8 cellular contexts compared by ENCODE assay signal in the genomic region with DNA sequence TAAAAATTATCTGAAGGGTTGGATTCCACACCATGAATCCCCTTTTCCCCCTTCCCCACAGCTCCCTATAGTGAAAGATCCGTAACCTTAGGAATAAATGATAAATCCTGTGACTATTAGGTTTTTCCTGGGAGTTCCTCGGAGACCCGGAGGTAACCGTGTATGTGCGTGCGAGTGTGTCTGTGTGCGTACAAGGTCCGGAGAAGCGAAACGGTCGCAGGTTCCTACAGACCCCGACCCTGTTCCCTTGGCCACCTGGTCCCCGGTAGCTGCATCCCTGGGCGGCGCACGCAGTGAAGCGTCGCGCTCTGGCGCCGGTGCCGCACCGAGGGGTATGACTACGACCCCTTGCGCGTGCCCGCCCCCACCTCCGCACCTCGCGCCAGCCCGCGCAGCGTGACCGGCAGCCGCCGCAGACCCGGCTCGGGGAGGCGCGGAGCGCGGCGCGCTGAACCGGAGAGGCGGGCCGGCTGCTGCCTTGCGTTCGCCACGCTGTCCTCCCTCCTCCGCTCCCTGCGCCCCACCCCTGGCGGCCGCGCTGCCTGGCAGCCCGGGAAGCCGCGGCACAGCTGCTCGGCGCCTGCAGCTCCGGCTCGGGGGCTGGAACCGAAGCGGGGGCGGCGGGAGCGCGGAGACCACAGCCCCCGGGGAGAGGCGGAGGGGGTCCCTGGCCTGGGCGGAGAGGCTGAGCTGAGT. TPM values are rescaled to one million over a fixed set of nuclear protein-coding genes. Genes with fewer than 3 reads are reported as not detected.
DNase-seq lines count a peak whose midpoint lies in the region; TF ChIP-seq lines count a peak whose summit lies in the region.

Gene AK5, plus strand, starts transcription at position 529 of the 696 bp plus-strand sequence. CDS start 295 bp downstream, outside the sequence.

- H3K27me3 ChIP-seq in subcutaneous abdominal adipose tissue (ENCODE audit: control insufficient read depth in 5 of 5, insufficient read depth in 4 of 5, low read length in 5 of 5): peaks cover 11 to 40% (median 22%) of the 10 kb centered on the region in 5 donors

- no peaks in the 10 kb centered on the region for H3K36me3 ChIP-seq in subcutaneous abdominal adipose tissue (ENCODE audit: control insufficient read depth in 5 of 5, insufficient read depth in 5 of 5, low read length in 5 of 5)

- H3K27ac ChIP-seq in subcutaneous abdominal adipose tissue (ENCODE audit: low read depth, low read length): no peak within 1 kb of the TSS

- H3K27me3 Mint-ChIP-seq in HFFc6 (ENCODE audit: insufficient read depth) (peaks cover 1% of the 10 kb centered on the region; the same call in 1 of the 2 replicates), nephron progenitor cell (ENCODE audit: low read depth, poor library complexity) (peaks cover 80% of the 10 kb centered on the region)
- peaks cover 50% of the 10 kb centered on the region for H3K27me3 Mint-ChIP-seq in activated T-helper 2 cell treated with anti-CD3 and anti-CD28 coated beads, Interferon-gamma antibody, Interleukin-2, Interleukin-4, amounts not matched to agents 10 μg/mL and 5 μg/mL and 100 μg/mL, durations not matched to agents 14 hours and 24 hours and 36 hours (ENCODE audit: low read depth)

- H3K36me3 Mint-ChIP-seq in HFFc6 (ENCODE audit: low read depth): peaks cover 13% of the 10 kb centered on the region; the same call in 1 of the 2 replicates
- H3K36me3 Mint-ChIP-seq in activated T-helper 2 cell treated with anti-CD3 and anti-CD28 coated beads, Interferon-gamma antibody, Interleukin-2, Interleukin-4, amounts not matched to agents 10 μg/mL and 5 μg/mL and 100 μg/mL, durations not matched to agents 14 hours and 24 hours and 36 hours (ENCODE audit: low read depth): no peaks in the 10 kb centered on the region
- H3K36me3 Mint-ChIP-seq in nephron progenitor cell (ENCODE audit: low read depth): no peaks in the 10 kb centered on the region

- TF ChIP-seq CTCF in HFFc6 (IDR thresholded peaks at IDR 0.05): peak; percentile 20; the same call in 1 of the 2 replicates
- no peak for TF ChIP-seq CTCF in fibroblast of villous mesenchyme (IDR thresholded peaks at IDR 0.05; ENCODE audit: insufficient read depth, low read depth, low read length)
- TF ChIP-seq CTCF in nephron progenitor cell (IDR thresholded peaks at IDR 0.05): no peak

- peak within 1 kb of the TSS in 1 of 5 donors; percentile 39 for H3K9ac ChIP-seq in subcutaneous abdominal adipose tissue (ENCODE audit: low read length in 5 of 5)

- H3K9me3 Mint-ChIP-seq in HFFc6: no peaks in the 10 kb centered on the region
- H3K9me3 Mint-ChIP-seq in activated T-helper 2 cell treated with anti-CD3 and anti-CD28 coated beads, Interferon-gamma antibody, Interleukin-2, Interleukin-4, amounts not matched to agents 10 μg/mL and 5 μg/mL and 100 μg/mL, durations not matched to agents 14 hours and 24 hours and 36 hours: no peaks in the 10 kb centered on the region
- H3K9me3 Mint-ChIP-seq in nephron progenitor cell: no peaks in the 10 kb centered on the region

- H3K4me3 Mint-ChIP-seq in HFFc6 (peak within 1 kb of the TSS; percentile 95), nephron progenitor cell (peak within 1 kb of the TSS; percentile 79)
- peak within 1 kb of the TSS; percentile 63 for H3K4me3 Mint-ChIP-seq in activated T-helper 2 cell treated with anti-CD3 and anti-CD28 coated beads, Interferon-gamma antibody, Interleukin-2, Interleukin-4, amounts not matched to agents 10 μg/mL and 5 μg/mL and 100 μg/mL, durations not matched to agents 14 hours and 24 hours and 36 hours (ENCODE audit: low read depth)

- H3K4me1 Mint-ChIP-seq in HFFc6 (ENCODE audit: low read depth): peaks cover 44% of the 10 kb centered on the region
- H3K4me1 Mint-ChIP-seq in activated T-helper 2 cell treated with anti-CD3 and anti-CD28 coated beads, Interferon-gamma antibody, Interleukin-2, Interleukin-4, amounts not matched to agents 10 μg/mL and 5 μg/mL and 100 μg/mL, durations not matched to agents 14 hours and 24 hours and 36 hours (ENCODE audit: low read depth): peaks cover 24% of the 10 kb centered on the region
- peaks cover 22% of the 10 kb centered on the region for H3K4me1 Mint-ChIP-seq in nephron progenitor cell

- no peaks in the 10 kb centered on the region for H3K9me3 ChIP-seq in subcutaneous abdominal adipose tissue (ENCODE audit: control insufficient read depth in 5 of 5, low read length in 5 of 5)

- peak within 1 kb of the TSS; percentile 50 for H3K27ac Mint-ChIP-seq in HFFc6
- no peak within 1 kb of the TSS for H3K27ac Mint-ChIP-seq in activated T-helper 2 cell treated with anti-CD3 and anti-CD28 coated beads, Interferon-gamma antibody, Interleukin-2, Interleukin-4, amounts not matched to agents 10 μg/mL and 5 μg/mL and 100 μg/mL, durations not matched to agents 14 hours and 24 hours and 36 hours
- H3K27ac Mint-ChIP-seq in nephron progenitor cell: no peak within 1 kb of the TSS

- intact Hi-C loops in activated T-helper 2 cell treated with anti-CD3 and anti-CD28 coated beads, Interferon-gamma antibody, Interleukin-2, Interleukin-4, amounts not matched to agents 10 μg/mL and 5 μg/mL and 100 μg/mL, durations not matched to agents 14 hours and 24 hours and 36 hours (cut with micrococcal nuclease): no loop called here

- H3K4me1 ChIP-seq in subcutaneous abdominal adipose tissue (ENCODE audit: control insufficient read depth in 5 of 5, insufficient read depth in 5 of 5, low read length in 5 of 5): peaks cover 0 to 17% (median 15%) of the 10 kb centered on the region in 5 donors

- H3K4me3 ChIP-seq in fibroblast of villous mesenchyme (ENCODE audit: low read depth, low read length): peak within 1 kb of the TSS; percentile 63
- H3K4me3 ChIP-seq in subcutaneous abdominal adipose tissue (ENCODE audit: low read depth in 1 of 5, low read length in 5 of 5): peak within 1 kb of the TSS in 4 of 5 donors; percentile 50 to 68 (median 64)

- DNase-seq in DMS53 treated with DMSO at 0.1 percent for 48 hours (lab: John Stamatoyannopoulos, UW; ENCODE audit: unreplicated experiment) (peak; percentile 34), HFFc6 (peak; percentile 30), NCI-H69 (lab: John Stamatoyannopoulos, UW) (peak; percentile 74), fibroblast of villous mesenchyme (ENCODE audit: low read depth) (peak; percentile 38), nephron progenitor cell (peak; percentile 83), RPMI8226 (no peak)
- DNase-seq in activated T-helper 2 cell treated with anti-CD3 and anti-CD28 coated beads, Interferon-gamma antibody, Interleukin-2, Interleukin-4, amounts not matched to agents 10 μg/mL and 5 μg/mL and 100 μg/mL, durations not matched to agents 14 hours and 24 hours and 36 hours (ENCODE audit: low spot score): peak; percentile 20

RNA-seq across cellular contexts. Expression of gene AK5, which starts in this region (rescaled TPM):
- total RNA-seq in HFFc6 (2021; fragmentation: NEBNext Ultra II Directional; extraction: Animal tissue kit (Norgen Biotek cat#: 25700)): 10 to 100 TPM; 51.9 to 77.6 (median 70.8) TPM
- not detected in 2 replicates for total RNA-seq in activated T-helper 2 cell treated with anti-CD3 and anti-CD28 coated beads, Interferon-gamma antibody, Interleukin-2, Interleukin-4, amounts not matched to agents 10 μg/mL and 5 μg/mL and 100 μg/mL, durations not matched to agents 14 hours and 24 hours and 36 hours
- total RNA-seq in fibroblast of villous mesenchyme: 84.4 and 123 TPM in 2 replicates

Comparison
In these comparisons a context has a peak if more than half of its experiments do, and no peak if none do; other contexts are left out.
1. RNA of gene AK5 (total RNA-seq): 84.4 to 123 TPM in fibroblast of villous mesenchyme and 51.9 to 77.6 TPM in HFFc6; not detected in activated T-helper 2 cell treated with anti-CD3 and anti-CD28 coated beads, Interferon-gamma antibody, Interleukin-2, Interleukin-4, amounts not matched to agents 10 μg/mL and 5 μg/mL and 100 μg/mL, durations not matched to agents 14 hours and 24 hours and 36 hours; every median in the first group is over 10 times any median in the second.
2. Peak in DNase-seq in activated T-helper 2 cell treated with anti-CD3 and anti-CD28 coated beads, Interferon-gamma antibody, Interleukin-2, Interleukin-4, amounts not matched to agents 10 μg/mL and 5 μg/mL and 100 μg/mL, durations not matched to agents 14 hours and 24 hours and 36 hours; RNA of the gene not detected or under 1 TPM.
3. Peak in every context shown above with its lines, with median percentiles within 50 percentile points of each other: H3K4me3 Mint-ChIP-seq.